16 cellular contexts compared by ENCODE assay signal in genomic region chr6:151111670-151112069, GRCh38.
DNase-seq lines count a peak whose midpoint lies in the region; TF ChIP-seq lines count a peak whose summit lies in the region.
"Had no signal": no experiment of that assay in that cellular context is flagged by ENCODE, and none has a peak within 500 bp of the region (broad histone marks: within the 10 kb centered on the region; RNA-seq: fewer than 3 reads in every experiment).

No MANE protein-coding gene starts in this region.

- no peak overlapping the region for H3K27ac ChIP-seq in neuronal stem cell (replicated peaks; ENCODE audit: low read length)
- H3K27ac ChIP-seq: SJSA1 had no signal

- H3K4me1 ChIP-seq in neuronal stem cell (ENCODE audit: control insufficient read depth in 2 of 2, insufficient read depth in 1 of 2, low read depth in 1 of 2, low read length in 2 of 2), result no peaks in the 10 kb centered on the region
- H3K4me1 ChIP-seq: Caco-2 had no signal

- no peaks in the 10 kb centered on the region for H3K9me3 ChIP-seq in neuronal stem cell (replicated peaks in 1 of 2; ENCODE audit: control insufficient read depth in 2 of 2, insufficient read depth in 1 of 2, low read depth in 1 of 2, low read length in 2 of 2)
- H3K9me3 ChIP-seq: Caco-2, SJSA1 had no signal

- no peak overlapping the region for H2BK5ac ChIP-seq in neuronal stem cell (ENCODE audit: low read length)

- no peaks in the 10 kb centered on the region for H3K36me3 ChIP-seq in neuronal stem cell (replicated peaks in 1 of 2; ENCODE audit: control insufficient read depth in 2 of 2, insufficient read depth in 2 of 2, low read length in 2 of 2)
- H3K36me3 ChIP-seq: SJSA1 had no signal

- TF ChIP-seq CTCF in chondrocyte (IDR thresholded peaks at IDR 0.05) (no peak), neural crest cell (conservative IDR thresholded peaks at IDR 0.05) (no peak)

- peak; percentile 53 for DNase-seq in NCI-H82 (lab: John Stamatoyannopoulos, UW)
- no peak for DNase-seq in NCI-H82 treated with DMSO at 0.1 percent for 48 hours (lab: John Stamatoyannopoulos, UW; ENCODE audit: unreplicated experiment)
- peak; percentile 60 to 79 for DNase-seq in NCI-H524 (lab: John Stamatoyannopoulos, UW)
- DNase-seq in chondrocyte (ENCODE audit: low spot score), result no peak
- DNase-seq in neural crest cell (ENCODE audit: low read depth, low spot score), result no peak
- no peak for DNase-seq in kidney glomerular epithelial cell (lab: John Stamatoyannopoulos, UW)
- DNase-seq in cerebellum (ENCODE audit: low spot score), result no peak
- no peak for DNase-seq in neuronal stem cell (ENCODE audit: low spot score)
- DNase-seq: Caco-2; CD4-positive, alpha-beta T cell; HFFc6; Karpas-422; NCI-H1048; NCI-H1436 treated with DMSO at 0.1 percent for 48 hours; NCI-H2081 had no signal

- H3K79me1 ChIP-seq in neuronal stem cell (ENCODE audit: low read depth, low read length), result no peaks in the 10 kb centered on the region

- H3K4me1 Mint-ChIP-seq in chondrocyte (ENCODE audit: low read depth), result peaks cover 14% of the 10 kb centered on the region
- H3K4me1 Mint-ChIP-seq in neural crest cell, result peaks cover 13% of the 10 kb centered on the region

- H2AK5ac ChIP-seq in neuronal stem cell (ENCODE audit: low read depth, low read length), result no peak overlapping the region

- H2BK15ac ChIP-seq in neuronal stem cell (ENCODE audit: low read length), result no peak overlapping the region

- H3K27ac Mint-ChIP-seq in chondrocyte (ENCODE audit: unreplicated experiment) (peak overlapping the region; percentile 47), neural crest cell (ENCODE audit: unreplicated experiment) (peak overlapping the region; percentile 73)
- H3K27ac Mint-ChIP-seq: CD4-positive, alpha-beta T cell; HFFc6 had no signal

- no peak overlapping the region for H3K23ac ChIP-seq in neuronal stem cell (ENCODE audit: low read depth, low read length, poor library complexity)

- no CpG with 5 or more reads among the region's 5 CpGs for WGBS in neuronal stem cell (ENCODE audit: extremely low coverage in 2 of 2, insufficient read length in 2 of 2, insufficient replicate concordance in 1 of 2), 2 donors

- H3K18ac ChIP-seq in neuronal stem cell (ENCODE audit: low read length), result no peak overlapping the region

- no peaks in the 10 kb centered on the region for H3K36me3 Mint-ChIP-seq in chondrocyte (ENCODE audit: low read depth)
- H3K36me3 Mint-ChIP-seq in neural crest cell (ENCODE audit: low read depth), result no peaks in the 10 kb centered on the region

- no peak overlapping the region for H3K14ac ChIP-seq in neuronal stem cell (ENCODE audit: low read length)

- H3K4me3 Mint-ChIP-seq in chondrocyte (ENCODE audit: unreplicated experiment) (no peak overlapping the region), neural crest cell (no peak overlapping the region)
- H3K4me3 Mint-ChIP-seq: CD4-positive, alpha-beta T cell; HFFc6 had no signal

- H4K8ac ChIP-seq in neuronal stem cell (ENCODE audit: low read depth, low read length), result no peak overlapping the region

- H3K9me3 Mint-ChIP-seq in chondrocyte (ENCODE audit: low read depth) (no peaks in the 10 kb centered on the region), neural crest cell (no peaks in the 10 kb centered on the region)
- H3K9me3 Mint-ChIP-seq: CD4-positive, alpha-beta T cell; HFFc6 had no signal

- H2AFZ ChIP-seq in neuronal stem cell (ENCODE audit: low read length), result no peak overlapping the region

- no peaks in the 10 kb centered on the region for H3K27me3 Mint-ChIP-seq in chondrocyte (ENCODE audit: low read depth)
- H3K27me3 Mint-ChIP-seq in neural crest cell (ENCODE audit: low read depth), result no peaks in the 10 kb centered on the region

- no peaks in the 10 kb centered on the region for H3K27me3 ChIP-seq in neuronal stem cell (ENCODE audit: control insufficient read depth in 3 of 3, insufficient read depth in 3 of 3, low read depth in 1 of 3, low read length in 3 of 3)

- H3K4ac ChIP-seq in neuronal stem cell (ENCODE audit: low read length), result no peak overlapping the region

- H4K91ac ChIP-seq in neuronal stem cell (ENCODE audit: low read depth, low read length, poor library complexity), result no peak overlapping the region

- H3K9ac ChIP-seq in neuronal stem cell (ENCODE audit: low read depth, low read length, poor library complexity), result no peak overlapping the region

- H2BK120ac ChIP-seq in neuronal stem cell (ENCODE audit: low read depth, low read length), result no peak overlapping the region

- no peak overlapping the region for H3K4me3 ChIP-seq in neuronal stem cell (ENCODE audit: low read length in 2 of 2)
- H3K4me3 ChIP-seq: SJSA1 had no signal

- H3K4me2 ChIP-seq in neuronal stem cell (ENCODE audit: insufficient read depth, low read length, poor library complexity, severe bottlenecking), result no peak overlapping the region

- H2BK12ac ChIP-seq in neuronal stem cell (ENCODE audit: low read length), result no peak overlapping the region

Comparison
In these comparisons a context has a peak if more than half of its experiments do, and no peak if none do; other contexts are left out.
1. DNase-seq: peak in NCI-H82 (single experiment) and NCI-H524 (2 of 2); none in NCI-H82 treated with DMSO at 0.1 percent for 48 hours (single experiment), chondrocyte (single experiment), neural crest cell (single experiment), kidney glomerular epithelial cell (single experiment), cerebellum (single experiment) and neuronal stem cell (single experiment).